In genomic region chr15:85116925-85117646, GRCh38 we compare ENCODE assay signal across 23 cellular contexts.
A peak's percentile ranks its signal among the peaks of the same experiment; 100 is the strongest.
DNase-seq lines count a peak whose midpoint lies in the region; ATAC-seq, FAIRE-seq and TF ChIP-seq lines count a peak whose summit lies in the region.
"Had no signal": no experiment of that assay in that cellular context is flagged by ENCODE, and none has a peak within 500 bp of the region (broad histone marks: within the 10 kb centered on the region; RNA-seq: fewer than 3 reads in every experiment).

No MANE protein-coding gene starts in this region.

- H3K23ac ChIP-seq in IMR-90 (ENCODE audit: low read depth, low read length), result no peak overlapping the region

- ATAC-seq in IMR-90 (ENCODE audit: low read depth) (no peak), left cardiac atrium (no peak)
- ATAC-seq: GM23338; natural killer cell treated with Interleukin-12 subunit alpha and Interleukin-12 subunit beta and Interleukin-15 and Interleukin-18, amount 100 ng/mL, for 72 hours had no signal

- H3K36me3 ChIP-seq in IMR-90 (ENCODE audit: control insufficient read depth, insufficient read depth, low read length), result peaks cover 45% of the 10 kb centered on the region
- H3K36me3 ChIP-seq in endothelial cell of umbilical vein (ENCODE audit: control insufficient read depth in 2 of 2, extremely low read depth in 1 of 2, insufficient read depth in 2 of 2, low read length in 2 of 2), result peaks cover 7 to 17% of the 10 kb centered on the region in 2 experiments
- no peaks in the 10 kb centered on the region for H3K36me3 ChIP-seq in prostate gland
- H3K36me3 ChIP-seq: breast epithelium had no signal

- H4K8ac ChIP-seq in IMR-90 (ENCODE audit: low read depth in 2 of 2, low read length in 2 of 2), result no peak overlapping the region

- 100% methylated on average over 2 of the region's 5 CpGs; no CpG with 5 or more reads in 1 of the 2 experiments for WGBS in IMR-90 (ENCODE audit: extremely low coverage in 2 of 2, insufficient read length in 1 of 2), 2 experiments
- WGBS in prostate gland, result 82% methylated on average over 5 of the region's 5 CpGs

- FAIRE-seq in endothelial cell of umbilical vein (lab: Jason Lieb, UNC), result no peak

- no peaks in the 10 kb centered on the region for H3K9me3 Mint-ChIP-seq in activated T-cell treated with anti-CD3 and anti-CD28 coated beads, Interleukin-2, amount 50 U/mL, for 24 hours
- H3K9me3 Mint-ChIP-seq: CD14-positive monocyte; GM23338; natural killer cell treated with Interleukin-12 subunit alpha and Interleukin-12 subunit beta and Interleukin-15 and Interleukin-18, amount 100 ng/mL, for 72 hours had no signal

- intact Hi-C loops in IMR-90 (cut with micrococcal nuclease), result no loop called here
- intact Hi-C loops in endothelial cell of umbilical vein (cut with micrococcal nuclease), result no loop called here
- intact Hi-C loops in prostate gland (cut with DNase I), result no loop called here
- intact Hi-C loops in left cardiac atrium (cut with DNase I), result loop anchor here in 1 of 2 donors (10.0 kb wide), 1 partner anchor 132 kb away; the partner anchor contains the start of gene PDE8A

- no peak overlapping the region for H2BK20ac ChIP-seq in IMR-90 (ENCODE audit: low read depth, low read length)

- no peak overlapping the region for H2AK5ac ChIP-seq in IMR-90 (ENCODE audit: low read depth, low read length)

- peaks cover 16% of the 10 kb centered on the region for H3K4me1 Mint-ChIP-seq in activated T-cell treated with anti-CD3 and anti-CD28 coated beads, Interleukin-2, amount 50 U/mL, for 24 hours (ENCODE audit: low read depth)
- H3K4me1 Mint-ChIP-seq: CD14-positive monocyte, GM23338 had no signal

- no peaks in the 10 kb centered on the region for H3K79me2 ChIP-seq in endothelial cell of umbilical vein (ENCODE audit: control insufficient read depth, insufficient read depth, low read length)

- H3K9ac ChIP-seq in IMR-90 (ENCODE audit: low read depth, low read length) (no peak overlapping the region), endothelial cell of umbilical vein (replicated peaks; ENCODE audit: extremely low read depth, insufficient read depth, low read length) (no peak overlapping the region)

- BruUV-seq in IMR-90 (replicated peaks; lab: Mats Ljungman, UMichigan) (no TSS peak), endothelial cell of umbilical vein (replicated peaks; lab: Mats Ljungman, UMichigan) (no TSS peak)

- H3K4me3 ChIP-seq in IMR-90 (ENCODE audit: insufficient read depth, low read depth, low read length), result no peak overlapping the region
- no peak overlapping the region for H3K4me3 ChIP-seq in endothelial cell of umbilical vein (replicated peaks in 1 of 3; ENCODE audit: insufficient read depth in 1 of 3, low read depth in 1 of 3, low read length in 3 of 3)
- no peak overlapping the region for H3K4me3 ChIP-seq in prostate gland
- H3K4me3 ChIP-seq: breast epithelium, GM23338, vagina had no signal

- no peak overlapping the region for H3K14ac ChIP-seq in IMR-90 (replicated peaks; ENCODE audit: low read depth, low read length)

- H2BK5ac ChIP-seq in IMR-90 (ENCODE audit: low read depth, low read length, poor library complexity, severe bottlenecking), result no peak overlapping the region

- no peak overlapping the region for H2BK15ac ChIP-seq in IMR-90 (ENCODE audit: low read depth, low read length)

- no peak for TF ChIP-seq RAD21 in IMR-90 (IDR thresholded peaks at IDR 0.05; ENCODE audit: low read length)

- H3K4ac ChIP-seq in IMR-90 (ENCODE audit: low read depth, low read length), result no peak overlapping the region

- no peaks in the 10 kb centered on the region for H3K27me3 Mint-ChIP-seq in activated T-cell treated with anti-CD3 and anti-CD28 coated beads, Interleukin-2, amount 50 U/mL, for 24 hours
- H3K27me3 Mint-ChIP-seq: activated naive CD8-positive, alpha-beta T cell; natural killer cell treated with Interleukin-12 subunit alpha and Interleukin-12 subunit beta and Interleukin-15 and Interleukin-18, amount 100 ng/mL, for 72 hours had no signal

- H2AFZ ChIP-seq in IMR-90 (replicated peaks; ENCODE audit: low read length, poor library complexity) (no peak overlapping the region), endothelial cell of umbilical vein (ENCODE audit: low read depth, low read length) (no peak overlapping the region)
- H2AFZ ChIP-seq: GM23338 had no signal

- POLR2A ChIA-PET in IMR-90 (lab: Charles Lee; ENCODE audit: unreplicated experiment), result no interaction called here
- POLR2A ChIA-PET in endothelial cell of umbilical vein (lab: Charles Lee), result no interaction called here

- H3K27ac ChIP-seq in IMR-90 (ENCODE audit: insufficient read depth, low read length) (no peak overlapping the region), endothelial cell of umbilical vein (ENCODE audit: insufficient read depth, low read depth, low read length) (no peak overlapping the region), temporal lobe (ENCODE audit: low read depth, low read length) (peak overlapping the region; percentile 80), prostate gland (no peak overlapping the region)
- H3K27ac ChIP-seq: breast epithelium, epithelial cell of prostate, RWPE1, vagina had no signal

- no peak overlapping the region for H3K4me3 Mint-ChIP-seq in activated T-cell treated with anti-CD3 and anti-CD28 coated beads, Interleukin-2, amount 50 U/mL, for 24 hours
- H3K4me3 Mint-ChIP-seq: activated naive CD8-positive, alpha-beta T cell; CD14-positive monocyte; GM23338; natural killer cell treated with Interleukin-12 subunit alpha and Interleukin-12 subunit beta and Interleukin-15 and Interleukin-18, amount 100 ng/mL, for 72 hours had no signal

- H2AK9ac ChIP-seq in IMR-90 (replicated peaks; ENCODE audit: low read depth, low read length, poor library complexity), result peak overlapping the region; percentile 9

- no peak for DNase-seq in activated T-cell treated with anti-CD3 and anti-CD28 coated beads, Interleukin-2, amount 50 U/mL, for 24 hours
- no peak for DNase-seq in activated T-cell treated with anti-CD3 and anti-CD28 coated beads, Interleukin-2, amount 50 U/mL, for 1 hour
- peak; percentile 38 for DNase-seq in IMR-90
- peak; percentile 47 for DNase-seq in endothelial cell of umbilical vein (ENCODE audit: low read depth, low spot score)
- DNase-seq in prostate gland (ENCODE audit: low spot score), result no peak
- no peak for DNase-seq in SHP77 treated with DMSO at 0.1 percent for 48 hours (lab: John Stamatoyannopoulos, UW)
- no peak for DNase-seq in left cardiac atrium
- DNase-seq: ACHN; activated CD4-positive, alpha-beta T cell treated with anti-CD3 and anti-CD28 coated beads for 4 hours; DMS153; foreskin melanocyte; kidney glomerular epithelial cell; NCI-H526 treated with DMSO at 0.1 percent for 48 hours; stimulated activated CD4-positive, alpha-beta T cell treated with anti-CD3 and anti-CD28 coated beads, Interleukin-1b, Interleukin-23, amount 100 ng/mL, for 48 hours had no signal

- TF ChIP-seq CTCF in IMR-90 (conservative IDR thresholded peaks at IDR 0.05; ENCODE audit: low read depth, low read length) (no peak), endothelial cell of umbilical vein (IDR thresholded peaks at IDR 0.05; ENCODE audit: extremely low read depth in 1 of 2, insufficient read depth in 1 of 2, low read depth in 1 of 2, low read length in 2 of 2) (no peak), prostate gland (IDR thresholded peaks at IDR 0.05) (no peak)

- H3K56ac ChIP-seq in IMR-90 (ENCODE audit: extremely low read depth, insufficient read depth, low read length), result no peak overlapping the region

- dilution Hi-C loops in IMR-90 (cut with HindIII; ENCODE audit: low sequenced_read_pairs, unreplicated experiment), result no loop called here
- dilution Hi-C loops in endothelial cell of umbilical vein (cut with MboI; ENCODE audit: extremely low pct_ligation_motif_present, low sequenced_read_pairs), result no loop called here

- in situ Hi-C loops in IMR-90 (cut with MboI; ENCODE audit: low sequenced_read_pairs), result no loop called here

- H3K4me1 ChIP-seq in IMR-90 (ENCODE audit: control insufficient read depth, insufficient read depth, low read length), result no peaks in the 10 kb centered on the region
- no peaks in the 10 kb centered on the region for H3K4me1 ChIP-seq in endothelial cell of umbilical vein (ENCODE audit: control insufficient read depth, extremely low read depth, insufficient read depth, low read length)
- no peaks in the 10 kb centered on the region for H3K4me1 ChIP-seq in prostate gland (replicated peaks)
- H3K4me1 ChIP-seq: breast epithelium, vagina had no signal

- H3K9me3 ChIP-seq in IMR-90 (ENCODE audit: control insufficient read depth, insufficient read depth, low read length), result no peaks in the 10 kb centered on the region
- no peaks in the 10 kb centered on the region for H3K9me3 ChIP-seq in endothelial cell of umbilical vein (replicated peaks; ENCODE audit: control insufficient read depth, insufficient read depth, low read length)
- H3K9me3 ChIP-seq in prostate gland, result no peaks in the 10 kb centered on the region
- H3K9me3 ChIP-seq: breast epithelium, vagina had no signal

- no peak overlapping the region for H4K5ac ChIP-seq in IMR-90 (ENCODE audit: low read depth, low read length)

- TF ChIP-seq POLR2A in IMR-90 (IDR thresholded peaks at IDR 0.05; ENCODE audit: low read depth, low read length) (no peak), endothelial cell of umbilical vein (IDR thresholded peaks at IDR 0.05; ENCODE audit: low read depth, low read length) (no peak), prostate gland (IDR thresholded peaks at IDR 0.05) (no peak)

- H3K36me3 Mint-ChIP-seq in activated T-cell treated with anti-CD3 and anti-CD28 coated beads, Interleukin-2, amount 50 U/mL, for 24 hours (ENCODE audit: low read depth), result peaks cover 73% of the 10 kb centered on the region

- H2BK120ac ChIP-seq in IMR-90 (ENCODE audit: low read depth, low read length), result no peak overlapping the region

- H4K20me1 ChIP-seq in IMR-90 (ENCODE audit: insufficient read depth, low read length), result no peaks in the 10 kb centered on the region
- no peaks in the 10 kb centered on the region for H4K20me1 ChIP-seq in endothelial cell of umbilical vein (replicated peaks; ENCODE audit: control insufficient read depth, extremely low read depth, insufficient read depth, low read length)

- CTCF ChIA-PET in IMR-90 (lab: Yijun Ruan, JAX), result no interaction called here
- CTCF ChIA-PET in endothelial cell of umbilical vein (lab: Charles Lee), result no interaction called here

- H3K27ac Mint-ChIP-seq in activated T-cell treated with anti-CD3 and anti-CD28 coated beads, Interleukin-2, amount 50 U/mL, for 24 hours, result peak overlapping the region; percentile 27
- H3K27ac Mint-ChIP-seq: GM23338; natural killer cell treated with Interleukin-12 subunit alpha and Interleukin-12 subunit beta and Interleukin-15 and Interleukin-18, amount 100 ng/mL, for 72 hours had no signal

- no peaks in the 10 kb centered on the region for H3K27me3 ChIP-seq in IMR-90 (ENCODE audit: control insufficient read depth, insufficient read depth, low read length)
- H3K27me3 ChIP-seq in endothelial cell of umbilical vein (ENCODE audit: control insufficient read depth in 2 of 2, insufficient read depth in 2 of 2, low read length in 2 of 2), result no peaks in the 10 kb centered on the region
- H3K27me3 ChIP-seq in prostate gland (replicated peaks; ENCODE audit: insufficient read depth), result no peaks in the 10 kb centered on the region
- H3K27me3 ChIP-seq: breast epithelium, vagina had no signal

- H3K79me1 ChIP-seq in IMR-90 (ENCODE audit: low read depth in 1 of 2, low read length in 2 of 2), result peaks cover 6 to 18% of the 10 kb centered on the region in 2 experiments; a peak in 3 of 4 replicates

- H3K18ac ChIP-seq in IMR-90 (ENCODE audit: low read depth, low read length), result no peak overlapping the region

- H3K9me1 ChIP-seq in IMR-90 (ENCODE audit: insufficient read depth, low read length) (peaks cover 24% of the 10 kb centered on the region), endothelial cell of umbilical vein (replicated peaks; ENCODE audit: control insufficient read depth, extremely low read depth, insufficient read depth, low read length) (no peaks in the 10 kb centered on the region)

- H4K91ac ChIP-seq in IMR-90 (ENCODE audit: insufficient read depth, low read depth, low read length), result no peak overlapping the region

- H3K4me2 ChIP-seq in IMR-90 (ENCODE audit: low read depth, low read length), result no peak overlapping the region
- no peak overlapping the region for H3K4me2 ChIP-seq in endothelial cell of umbilical vein (ENCODE audit: insufficient read depth, low read length)
- H3K4me2 ChIP-seq: GM23338 had no signal

Comparison
In these comparisons a context has a peak if more than half of its experiments do, and no peak if none do; other contexts are left out.
1. DNase-seq: peak in IMR-90 (single experiment) and endothelial cell of umbilical vein (single experiment); none in activated T-cell treated with anti-CD3 and anti-CD28 coated beads, Interleukin-2, amount 50 U/mL, for 24 hours (single experiment), activated T-cell treated with anti-CD3 and anti-CD28 coated beads, Interleukin-2, amount 50 U/mL, for 1 hour (single experiment), prostate gland (single experiment), SHP77 treated with DMSO at 0.1 percent for 48 hours (single experiment) and left cardiac atrium (single experiment).